ENCODE assay signal across 8 cellular contexts in genomic region chr2:84302513-84303412, GRCh38.
DNase-seq lines count a peak whose midpoint lies in the region; ATAC-seq lines count a peak whose summit lies in the region.

No MANE protein-coding gene starts in this region.

- ATAC-seq in GM19035 (IDR thresholded peaks at IDR 0.05; ENCODE audit: unreplicated experiment): peak; percentile 99
- peak; percentile 92 for ATAC-seq in HG03066 (IDR thresholded peaks at IDR 0.05; ENCODE audit: low read depth, unreplicated experiment)

- DNase-seq in DMS 273 treated with DMSO at 0.1 percent for 48 hours (lab: John Stamatoyannopoulos, UW) (peak; percentile 58), NCI-H2227 (lab: John Stamatoyannopoulos, UW; ENCODE audit: unreplicated experiment) (peak; percentile 57), fibroblast of peridontal ligament (ENCODE audit: extremely low read depth) (peak; percentile 44), non-pigmented ciliary epithelial cell (ENCODE audit: low read depth) (peak; percentile 13), foreskin melanocyte (no peak)
- peak; percentile 29 to 40 for DNase-seq in activated CD4-positive, alpha-beta T cell treated with anti-CD3 and anti-CD28 coated beads, Interleukin-2, amount 50 U/mL, for 48 hours
